Comparison of ENCODE assay signal across 9 cellular contexts in the genomic region with DNA sequence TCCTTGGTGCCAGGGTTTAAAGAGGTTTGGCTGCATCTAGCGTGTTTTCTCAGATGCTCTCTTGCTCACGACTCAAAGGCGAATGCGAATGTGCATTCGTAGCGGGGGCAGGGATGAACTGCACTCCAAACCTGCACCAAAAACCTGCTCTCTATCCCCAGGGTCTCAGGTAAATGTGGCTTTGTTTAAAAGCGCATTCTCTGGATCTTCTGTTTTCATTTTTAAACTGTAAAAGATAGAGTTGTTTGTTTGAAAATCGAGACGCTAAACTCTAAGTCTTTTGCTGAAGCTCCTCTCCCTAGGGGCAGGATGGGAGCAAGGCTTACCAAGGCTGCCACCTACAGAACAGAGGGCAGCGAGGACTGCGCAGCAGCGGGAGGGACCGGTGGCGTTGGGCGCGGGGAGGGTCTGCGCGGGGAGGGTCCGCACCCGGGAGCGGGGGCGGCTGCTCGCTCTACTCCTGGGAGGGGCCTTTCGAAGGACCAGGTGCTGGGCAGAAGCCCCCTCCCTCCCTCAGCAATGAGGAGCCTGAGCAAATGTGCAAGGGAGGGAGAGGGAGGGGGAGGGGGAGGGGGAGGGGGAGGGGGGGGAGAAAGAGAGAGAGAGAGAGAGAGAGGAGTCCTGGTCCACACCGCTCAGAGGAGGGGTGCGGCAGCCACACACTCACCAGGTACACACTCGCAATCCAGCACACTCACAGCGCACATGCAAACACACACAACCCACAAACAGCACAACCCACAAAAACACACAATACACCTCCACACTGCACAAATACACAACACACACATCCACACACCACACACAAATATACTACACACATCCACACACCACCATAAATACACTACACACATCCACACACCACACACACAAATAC.
DNase-seq lines count a peak whose midpoint lies in the region; ATAC-seq, FAIRE-seq and TF ChIP-seq lines count a peak whose summit lies in the region.
"Had no signal": no experiment of that assay in that cellular context is flagged by ENCODE, and none has a peak within 500 bp of the region (broad histone marks: within the 10 kb centered on the region; RNA-seq: fewer than 3 reads in every experiment).

No MANE protein-coding gene starts in this region.

- TF ChIP-seq CTCF in neural progenitor cell (IDR thresholded peaks at IDR 0.05) = peak; percentile 37

- no peaks in the 10 kb centered on the region for H3K36me3 Mint-ChIP-seq in neural progenitor cell
- no peaks in the 10 kb centered on the region for H3K36me3 Mint-ChIP-seq in activated naive CD8-positive, alpha-beta T cell treated with anti-CD3 and anti-CD28 coated beads for 36 hours
- H3K36me3 Mint-ChIP-seq in stimulated activated effector memory CD8-positive, alpha-beta T cell treated with anti-CD3 and anti-CD28 coated beads, Interleukin-12 subunit alpha, Interleukin-12 subunit beta, amount 100 ng/mL, for 72 hours = no peaks in the 10 kb centered on the region

- no peaks in the 10 kb centered on the region for H3K9me3 Mint-ChIP-seq in neural progenitor cell
- no peaks in the 10 kb centered on the region for H3K9me3 Mint-ChIP-seq in activated naive CD8-positive, alpha-beta T cell treated with anti-CD3 and anti-CD28 coated beads for 36 hours
- H3K9me3 Mint-ChIP-seq in stimulated activated effector memory CD8-positive, alpha-beta T cell treated with anti-CD3 and anti-CD28 coated beads, Interleukin-12 subunit alpha, Interleukin-12 subunit beta, amount 100 ng/mL, for 72 hours = no peaks in the 10 kb centered on the region

- peak overlapping the region; percentile 48 for H3K4me3 ChIP-seq in neural progenitor cell
- H3K4me3 ChIP-seq: SK-N-MC had no signal

- peak; percentile 38 for DNase-seq in DMS79 (lab: John Stamatoyannopoulos, UW)
- DNase-seq in NCI-H524 (lab: John Stamatoyannopoulos, UW) = peak; percentile 75 to 78
- peak; percentile 40 to 66 for DNase-seq in frontal cortex (ENCODE audit: low spot score in 2 of 2)
- peak; percentile 78 for DNase-seq in neural progenitor cell (ENCODE audit: low spot score)
- no peak for DNase-seq in activated naive CD8-positive, alpha-beta T cell treated with anti-CD3 and anti-CD28 coated beads for 36 hours
- DNase-seq in NCI-H2107 (lab: John Stamatoyannopoulos, UW) = no peak
- DNase-seq in stimulated activated effector memory CD8-positive, alpha-beta T cell treated with anti-CD3 and anti-CD28 coated beads, Interleukin-12 subunit alpha, Interleukin-12 subunit beta, amount 100 ng/mL, for 72 hours (ENCODE audit: low spot score in 2 of 2) = no peak

- peak overlapping the region; percentile 83 for H3K4me3 Mint-ChIP-seq in neural progenitor cell
- no peak overlapping the region for H3K4me3 Mint-ChIP-seq in activated naive CD8-positive, alpha-beta T cell treated with anti-CD3 and anti-CD28 coated beads for 36 hours
- H3K4me3 Mint-ChIP-seq in stimulated activated effector memory CD8-positive, alpha-beta T cell treated with anti-CD3 and anti-CD28 coated beads, Interleukin-12 subunit alpha, Interleukin-12 subunit beta, amount 100 ng/mL, for 72 hours = no peak overlapping the region

- no peaks in the 10 kb centered on the region for H3K9me3 ChIP-seq in neural progenitor cell (ENCODE audit: low read depth)

- peak overlapping the region; percentile 83 for H3K4me2 ChIP-seq in neural progenitor cell

- H3K9ac ChIP-seq in neural progenitor cell = no peak overlapping the region

- no peaks in the 10 kb centered on the region for H4K20me1 ChIP-seq in neural progenitor cell (ENCODE audit: low read depth)

- H3F3A ChIP-seq in neural progenitor cell (ENCODE audit: low read depth) = peaks cover 35% of the 10 kb centered on the region

- H3K79me2 ChIP-seq in neural progenitor cell (ENCODE audit: low read depth) = no peaks in the 10 kb centered on the region

- no peak overlapping the region for H3K27ac Mint-ChIP-seq in neural progenitor cell
- no peak overlapping the region for H3K27ac Mint-ChIP-seq in activated naive CD8-positive, alpha-beta T cell treated with anti-CD3 and anti-CD28 coated beads for 36 hours
- H3K27ac Mint-ChIP-seq in stimulated activated effector memory CD8-positive, alpha-beta T cell treated with anti-CD3 and anti-CD28 coated beads, Interleukin-12 subunit alpha, Interleukin-12 subunit beta, amount 100 ng/mL, for 72 hours = no peak overlapping the region

- no peaks in the 10 kb centered on the region for H3K27me3 ChIP-seq in neural progenitor cell

- H3K27me3 Mint-ChIP-seq in neural progenitor cell (ENCODE audit: insufficient read depth, low read depth) = peaks cover 2% of the 10 kb centered on the region
- H3K27me3 Mint-ChIP-seq in activated naive CD8-positive, alpha-beta T cell treated with anti-CD3 and anti-CD28 coated beads for 36 hours = peaks cover 35% of the 10 kb centered on the region

- peak overlapping the region; percentile 84 for H2AFZ ChIP-seq in neural progenitor cell (replicated peaks)

- peaks cover 6% of the 10 kb centered on the region for H3K4me1 ChIP-seq in neural progenitor cell

- H3K36me3 ChIP-seq in neural progenitor cell = no peaks in the 10 kb centered on the region

- peak overlapping the region; percentile 69 for H3K27ac ChIP-seq in neural progenitor cell
- H3K27ac ChIP-seq: SK-N-MC had no signal

- no peak for FAIRE-seq in frontal cortex (lab: Jason Lieb, UNC)

- ATAC-seq in stimulated activated effector memory CD8-positive, alpha-beta T cell treated with anti-CD3 and anti-CD28 coated beads, Interleukin-12 subunit alpha, Interleukin-12 subunit beta, amount 100 ng/mL, for 72 hours = no peak
- no peak for ATAC-seq in GM19328 (IDR thresholded peaks at IDR 0.05; ENCODE audit: unreplicated experiment)

- H3K4me1 Mint-ChIP-seq in neural progenitor cell = peaks cover 13% of the 10 kb centered on the region
- peaks cover 4% of the 10 kb centered on the region for H3K4me1 Mint-ChIP-seq in activated naive CD8-positive, alpha-beta T cell treated with anti-CD3 and anti-CD28 coated beads for 36 hours
- H3K4me1 Mint-ChIP-seq in stimulated activated effector memory CD8-positive, alpha-beta T cell treated with anti-CD3 and anti-CD28 coated beads, Interleukin-12 subunit alpha, Interleukin-12 subunit beta, amount 100 ng/mL, for 72 hours = peaks cover 7% of the 10 kb centered on the region

Comparison
In these comparisons a context has a peak if more than half of its experiments do, and no peak if none do; other contexts are left out.
1. DNase-seq: peak in DMS79 (single experiment), NCI-H524 (2 of 2), frontal cortex (2 of 2) and neural progenitor cell (single experiment); none in activated naive CD8-positive, alpha-beta T cell treated with anti-CD3 and anti-CD28 coated beads for 36 hours (single experiment), NCI-H2107 (single experiment) and stimulated activated effector memory CD8-positive, alpha-beta T cell treated with anti-CD3 and anti-CD28 coated beads, Interleukin-12 subunit alpha, Interleukin-12 subunit beta, amount 100 ng/mL, for 72 hours (0 of 2).